ENCODE assay signal across 30 cellular contexts in genomic region chr16:2929693-2930092, GRCh38. TPM values are rescaled to one million over a fixed set of nuclear protein-coding genes. Genes with fewer than 3 reads are reported as not detected.
"Had no signal": no experiment of that assay in that cellular context is flagged by ENCODE, and none has a peak within 500 bp of the region (broad histone marks: within the 10 kb centered on the region; RNA-seq: fewer than 3 reads in every experiment).

No MANE protein-coding gene starts in this region.

- DNase-seq: naive B cell; nephron progenitor cell; nucleus accumbens; psoas muscle; right cardiac atrium; right lobe of liver; sigmoid colon; small intestine; stimulated activated CD4-positive, alpha-beta T cell treated with anti-CD3 and anti-CD28 coated beads, Interleukin-12 subunit alpha, Interleukin-12 subunit beta, amount 100 ng/mL, for 4 hours; stimulated activated CD4-positive, alpha-beta T cell treated with anti-CD3 and anti-CD28 coated beads, Interleukin-1b, Interleukin-23, amount 100 ng/mL, for 48 hours; stimulated activated CD4-positive, alpha-beta T cell treated with anti-CD3 and anti-CD28 coated beads, Interleukin-4, amount 100 ng/mL, for 1 hour; stimulated activated CD4-positive, alpha-beta T cell treated with anti-CD3 and anti-CD28 coated beads, Interleukin-4, amount 100 ng/mL, for 4 hours; stimulated activated CD8-positive, alpha-beta memory T cell treated with anti-CD3 and anti-CD28 coated beads, Interleukin-4, amount 100 ng/mL, for 48 hours; stimulated activated naive CD4-positive, alpha-beta T cell; stimulated activated naive CD8-positive, alpha-beta T cell treated with anti-CD3 and anti-CD28 coated beads, Interleukin-15, amount 100 ng/mL, for 72 hours; stimulated activated naive CD8-positive, alpha-beta T cell treated with anti-CD3 and anti-CD28 coated beads, Interleukin-15, Interleukin-2, amounts not matched to agents 100 U/mL and 50 U/mL, for 24 hours; substantia nigra; testis; tibial artery; transverse colon; upper lobe of right lung; uterus had no signal

- H3K27ac ChIP-seq: neutrophil, pancreas, psoas muscle, right lobe of liver, sigmoid colon, suprapubic skin, testis, tibial artery, transverse colon, upper lobe of right lung, uterus had no signal

- H3K9me3 ChIP-seq: neutrophil, pancreas, psoas muscle, right lobe of liver, sigmoid colon, suprapubic skin, testis, tibial artery, transverse colon, upper lobe of right lung, uterus had no signal

- ATAC-seq: naive thymus-derived CD8-positive, alpha-beta T cell; natural killer cell treated with Interleukin-12 subunit alpha and Interleukin-12 subunit beta and Interleukin-15 and Interleukin-18, amount 100 ng/mL, for 72 hours; pancreas; psoas muscle; right cardiac atrium; right lobe of liver; stimulated activated memory B cell treated with anti-CD40 and anti-IgM and Interleukin-4, amounts not matched to agents 10 μg/mL and 1 μg/mL and 100 μg/mL, for 72 hours; stimulated activated naive CD8-positive, alpha-beta T cell treated with anti-CD3 and anti-CD28 coated beads, Interleukin-15, amount 100 ng/mL, for 72 hours; stimulated activated naive CD8-positive, alpha-beta T cell treated with anti-CD3 and anti-CD28 coated beads, Interleukin-15, Interleukin-2, amounts not matched to agents 100 U/mL and 50 U/mL, for 24 hours; upper lobe of right lung had no signal

- H3K36me3 ChIP-seq: uterus had no signal

- H3K4me3 ChIP-seq: pancreas, psoas muscle, right lobe of liver, sigmoid colon, suprapubic skin, testis, tibial artery, transverse colon, upper lobe of right lung, uterus had no signal

- H3K27me3 ChIP-seq: neutrophil, pancreas, right lobe of liver, sigmoid colon, suprapubic skin, testis, tibial artery, transverse colon, upper lobe of right lung, uterus had no signal

- H3K4me1 ChIP-seq: uterus had no signal

RNA-seq across cellular contexts. Expression of gene KREMEN2, which starts 34.4 kb away (rescaled TPM):
- total RNA-seq: naive thymus-derived CD8-positive, alpha-beta T cell; natural killer cell treated with Interleukin-12 subunit alpha and Interleukin-12 subunit beta and Interleukin-15 and Interleukin-18, amount 100 ng/mL, for 72 hours; omental fat pad; psoas muscle; right cardiac atrium; right lobe of liver; sigmoid colon; upper lobe of right lung had no signal
- polyA plus RNA-seq: naive thymus-derived CD8-positive, alpha-beta T cell; right cardiac atrium; urinary bladder had no signal

RNA-seq across cellular contexts. Expression of gene PKMYT1, which starts 50.6 kb away (rescaled TPM):
- total RNA-seq: naive thymus-derived CD8-positive, alpha-beta T cell had no signal
